7 cellular contexts compared by ENCODE assay signal in the genomic region with DNA sequence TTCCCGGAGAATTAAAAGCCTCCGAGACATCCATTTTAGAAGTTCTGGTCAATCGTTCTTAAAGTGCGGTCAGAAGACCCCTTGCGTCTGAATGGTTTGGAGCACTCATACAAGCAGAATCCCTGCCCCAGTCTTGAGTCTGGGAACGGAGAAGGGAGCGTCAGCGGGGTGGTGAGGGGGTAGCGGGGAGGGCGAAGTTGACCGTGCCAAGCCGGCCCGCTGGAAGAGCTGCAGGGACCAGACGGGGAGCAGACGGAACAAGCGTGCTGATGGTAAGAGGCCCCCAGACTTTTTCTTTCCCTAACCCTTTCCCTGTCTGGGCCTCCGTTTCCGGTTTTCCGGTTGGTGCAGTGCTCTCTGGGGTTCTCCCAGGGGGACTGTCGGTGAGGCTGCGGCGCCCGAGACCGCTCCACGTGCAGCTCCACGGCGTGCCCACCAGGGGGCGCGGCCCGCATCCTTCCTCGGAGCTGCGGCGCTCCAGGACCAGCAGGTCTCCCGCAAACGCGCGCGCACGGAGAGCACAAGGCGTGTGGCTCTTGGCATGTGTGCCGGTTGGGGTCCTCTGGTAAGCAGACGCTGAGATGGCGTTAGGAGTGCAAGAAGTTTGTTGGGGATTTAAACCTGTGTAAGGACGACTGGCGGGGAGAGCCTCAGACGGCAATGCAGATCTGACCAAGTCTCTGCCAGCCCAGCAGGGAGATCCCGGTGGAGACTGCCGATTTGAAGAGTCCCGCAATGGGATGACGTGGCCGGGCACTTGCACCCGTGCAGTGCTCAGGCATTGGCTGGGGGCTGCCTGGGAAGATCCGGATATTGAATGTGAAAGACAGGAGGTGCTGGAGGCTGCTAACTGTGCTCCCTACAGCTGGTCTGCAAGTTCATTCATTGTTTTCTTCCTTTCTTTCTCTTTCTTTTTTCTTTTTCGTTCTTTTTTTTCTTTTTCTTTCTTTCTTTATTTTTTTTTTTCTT. TPM values are rescaled to one million over a fixed set of nuclear protein-coding genes. Genes with fewer than 3 reads are reported as not detected.
A peak's percentile ranks its signal among the peaks of the same experiment; 100 is the strongest.
DNase-seq lines count a peak whose midpoint lies in the region; ATAC-seq and TF ChIP-seq lines count a peak whose summit lies in the region.

No MANE protein-coding gene starts in this region.

- peak overlapping the region in 1 of 9 donors; percentile 65 for H3K27ac Mint-ChIP-seq in naive thymus-derived CD4-positive, alpha-beta T cell
- no peak overlapping the region for H3K27ac Mint-ChIP-seq in stimulated activated effector memory CD8-positive, alpha-beta T cell treated with anti-CD3 and anti-CD28 coated beads, Interleukin-12 subunit alpha, Interleukin-12 subunit beta, amount 100 ng/mL, for 72 hours

- H3K36me3 ChIP-seq in PC-9 (ENCODE audit: low read depth), result no peaks in the 10 kb centered on the region
- H3K36me3 ChIP-seq in naive thymus-derived CD4-positive, alpha-beta T cell (ENCODE audit: control insufficient read depth in 2 of 3, insufficient read depth in 3 of 3, low read length in 3 of 3), result no peaks in the 10 kb centered on the region

- intact Hi-C loops in PC-9 (cut with micrococcal nuclease; ENCODE audit: unreplicated experiment), result loop anchor here (1.0 to 10.0 kb wide), 7 partner anchors 93 to 835 kb away; no protein-coding TSS in a partner anchor
- intact Hi-C loops in naive thymus-derived CD4-positive, alpha-beta T cell (cut with micrococcal nuclease), result loop anchor here (1.0 to 2.0 kb wide), 7 partner anchors 115 to 366 kb away; no protein-coding TSS in a partner anchor

- H3K4me1 ChIP-seq in PC-9 (replicated peaks; ENCODE audit: insufficient read depth), result no peaks in the 10 kb centered on the region
- H3K4me1 ChIP-seq in naive thymus-derived CD4-positive, alpha-beta T cell (ENCODE audit: control insufficient read depth in 2 of 2, insufficient read depth in 2 of 2, low read length in 2 of 2), result peaks cover 4 to 9% of the 10 kb centered on the region in 2 donors

- no peaks in the 10 kb centered on the region for H3K36me3 Mint-ChIP-seq in naive thymus-derived CD4-positive, alpha-beta T cell
- H3K36me3 Mint-ChIP-seq in stimulated activated effector memory CD8-positive, alpha-beta T cell treated with anti-CD3 and anti-CD28 coated beads, Interleukin-12 subunit alpha, Interleukin-12 subunit beta, amount 100 ng/mL, for 72 hours, result no peaks in the 10 kb centered on the region

- H3K27ac ChIP-seq in PC-9, result no peak overlapping the region
- H3K27ac ChIP-seq in naive thymus-derived CD4-positive, alpha-beta T cell (ENCODE audit: low read depth, low read length), result no peak overlapping the region

- no peaks in the 10 kb centered on the region for H3K27me3 ChIP-seq in PC-9 (ENCODE audit: insufficient read depth, low read depth)
- H3K27me3 ChIP-seq in naive thymus-derived CD4-positive, alpha-beta T cell (ENCODE audit: control insufficient read depth in 2 of 2, insufficient read depth in 2 of 2, low read length in 2 of 2), result peaks cover 0 to 4% of the 10 kb centered on the region in 2 donors

- H3K4me1 Mint-ChIP-seq in naive thymus-derived CD4-positive, alpha-beta T cell, result peaks cover 14 to 22% (median 17%) of the 10 kb centered on the region in 7 donors
- H3K4me1 Mint-ChIP-seq in stimulated activated effector memory CD8-positive, alpha-beta T cell treated with anti-CD3 and anti-CD28 coated beads, Interleukin-12 subunit alpha, Interleukin-12 subunit beta, amount 100 ng/mL, for 72 hours, result peaks cover 24% of the 10 kb centered on the region

- H3K4me3 ChIP-seq in PC-9 (peak overlapping the region; percentile 47; the same call in 1 of the 2 replicates), fibroblast of mammary gland (ENCODE audit: control insufficient read depth, low read depth, low read length) (peak overlapping the region; percentile 53)
- H3K4me3 ChIP-seq in naive thymus-derived CD4-positive, alpha-beta T cell (ENCODE audit: low read length), result peak overlapping the region; percentile 49

- no TSS peak for BruUV-seq in PC-9 (replicated peaks; lab: Mats Ljungman, UMichigan)

- CTCF ChIA-PET in PC-9 (lab: Charles Lee), result interaction anchor here (0.6 to 1.1 kb wide), 5 partner anchors 114 to 403 kb away, joined by 3 to 10 read pairs (median 5); no protein-coding TSS in a partner anchor
- CTCF ChIA-PET in naive thymus-derived CD4-positive, alpha-beta T cell (lab: Charles Lee), result interaction anchor here (0.7 to 1.9 kb wide), 7 partner anchors 112 to 368 kb away, joined by 3 to 10 read pairs (median 3); no protein-coding TSS in a partner anchor

- peak overlapping the region; percentile 73 for H2AFZ ChIP-seq in PC-9

- H3K9me2 ChIP-seq in PC-9 (ENCODE audit: insufficient read depth), result no peaks in the 10 kb centered on the region

- POLR2A ChIA-PET in PC-9 (lab: Charles Lee; ENCODE audit: unreplicated experiment), result interaction anchor here (0.7 kb wide), 1 partner anchor 114 kb away, joined by 3 read pairs; no protein-coding TSS in a partner anchor
- POLR2A ChIA-PET in naive thymus-derived CD4-positive, alpha-beta T cell (lab: Charles Lee), result no interaction called here

- ATAC-seq in naive thymus-derived CD4-positive, alpha-beta T cell, result peak; percentile 93
- ATAC-seq in stimulated activated effector memory CD8-positive, alpha-beta T cell treated with anti-CD3 and anti-CD28 coated beads, Interleukin-12 subunit alpha, Interleukin-12 subunit beta, amount 100 ng/mL, for 72 hours, result peak; percentile 80

- H4K20me1 ChIP-seq in PC-9 (ENCODE audit: insufficient read depth), result no peaks in the 10 kb centered on the region

- peaks cover 54 to 67% (median 56%) of the 10 kb centered on the region in 5 donors for H3K27me3 Mint-ChIP-seq in naive thymus-derived CD4-positive, alpha-beta T cell

- H3K4me2 ChIP-seq in PC-9, result peak overlapping the region; percentile 90

- H3F3A ChIP-seq in PC-9 (ENCODE audit: insufficient read depth, low read depth), result no peaks in the 10 kb centered on the region

- H3K9me3 ChIP-seq in PC-9 (ENCODE audit: insufficient read depth, low read depth), result no peaks in the 10 kb centered on the region
- H3K9me3 ChIP-seq in naive thymus-derived CD4-positive, alpha-beta T cell (ENCODE audit: control insufficient read depth in 2 of 3, low read length in 3 of 3), result no peaks in the 10 kb centered on the region

- peaks cover 0 to 2% (median 0%) of the 10 kb centered on the region in 11 donors for H3K9me3 Mint-ChIP-seq in naive thymus-derived CD4-positive, alpha-beta T cell
- H3K9me3 Mint-ChIP-seq in stimulated activated effector memory CD8-positive, alpha-beta T cell treated with anti-CD3 and anti-CD28 coated beads, Interleukin-12 subunit alpha, Interleukin-12 subunit beta, amount 100 ng/mL, for 72 hours, result no peaks in the 10 kb centered on the region

- DNase-seq in HT1080 (ENCODE audit: low read depth) (peak; percentile 82), PC-9 (peak in 1 of 2 experiments; percentile 80), activated T-helper 1 cell treated with Interleukin-2 at 50 U/mL for 16 hours (ENCODE audit: low read depth) (peak; percentile 57), fibroblast of mammary gland (ENCODE audit: low read depth) (peak; percentile 66)
- peak; percentile 45 to 82 (median 72) for DNase-seq in naive thymus-derived CD4-positive, alpha-beta T cell
- peak; percentile 80 to 85 for DNase-seq in stimulated activated effector memory CD8-positive, alpha-beta T cell treated with anti-CD3 and anti-CD28 coated beads, Interleukin-12 subunit alpha, Interleukin-12 subunit beta, amount 100 ng/mL, for 72 hours (ENCODE audit: low spot score in 2 of 2)

- H3K4me3 Mint-ChIP-seq in naive thymus-derived CD4-positive, alpha-beta T cell, result peak overlapping the region; percentile 42 to 93 (median 84)
- H3K4me3 Mint-ChIP-seq in stimulated activated effector memory CD8-positive, alpha-beta T cell treated with anti-CD3 and anti-CD28 coated beads, Interleukin-12 subunit alpha, Interleukin-12 subunit beta, amount 100 ng/mL, for 72 hours, result peak overlapping the region; percentile 71

- TF ChIP-seq CTCF in GM12873 (IDR thresholded peaks at IDR 0.05; ENCODE audit: insufficient read depth, low read depth, low read length, missing control alignments) (peak; percentile 94), PC-9 (conservative IDR thresholded peaks at IDR 0.05) (peak; percentile 90), fibroblast of mammary gland (conservative IDR thresholded peaks at IDR 0.05; ENCODE audit: control insufficient read depth, insufficient read depth, low read depth, low read length) (peak; percentile 65)

- no peaks in the 10 kb centered on the region for H3K79me2 ChIP-seq in PC-9 (ENCODE audit: low read depth)

RNA-seq across cellular contexts. Expression of a gene that starts 19.2 kb away (rescaled TPM):
- 12.3 and 15.9 TPM in 2 replicates for total RNA-seq in HT1080 (2014; rRNA removed; shearing (Covaris generic))
- 10.2 and 11.7 TPM in 2 replicates for polyA plus RNA-seq in HT1080 (2015; cell fraction: cytosol; rRNA removed)
- 6.0 and 8.2 TPM in 2 replicates for polyA plus RNA-seq in HT1080 (2015; cell fraction: nucleus; rRNA removed)
- total RNA-seq in PC-9 (2021), result 0.53 and 0.59 TPM in 2 replicates
- under 1 TPM in 1 of 5 experiments, not detected in 4; 0.15 TPM for total RNA-seq in naive thymus-derived CD4-positive, alpha-beta T cell
- not detected for polyA plus RNA-seq in naive thymus-derived CD4-positive, alpha-beta T cell
